In genomic region chr7:99839560-99840011, GRCh38 we compare ENCODE assay signal across 14 cellular contexts. TPM values are rescaled to one million over a fixed set of nuclear protein-coding genes. Genes with fewer than 3 reads are reported as not detected.
DNase-seq lines count a peak whose midpoint lies in the region; TF ChIP-seq lines count a peak whose summit lies in the region.
"Had no signal": no experiment of that assay in that cellular context is flagged by ENCODE, and none has a peak within 500 bp of the region (broad histone marks: within the 10 kb centered on the region; RNA-seq: fewer than 3 reads in every experiment).

No MANE protein-coding gene starts in this region.

- intact Hi-C loops in transverse colon (cut with DNase I; ENCODE audit: low total_unique reads) = no loop called here

- H3K27me3 ChIP-seq in transverse colon = no peaks in the 10 kb centered on the region

- H3K4me1 ChIP-seq in transverse colon = peaks cover 3 to 34% (median 11%) of the 10 kb centered on the region in 4 donors

- peak overlapping the region in 1 of 4 donors; percentile 19 for H3K4me3 ChIP-seq in transverse colon

- DNase-seq in NCI-H2171 treated with DMSO at 0.1 percent for 48 hours (lab: John Stamatoyannopoulos, UW) = peak; percentile 48
- DNase-seq in NCI-H2171 (lab: John Stamatoyannopoulos, UW) = no peak
- DNase-seq in NCI-H526 (lab: John Stamatoyannopoulos, UW) = peak; percentile 98 to 99
- DNase-seq in epithelial cell of prostate (ENCODE audit: low read depth, low spot score) = peak; percentile 71
- DNase-seq in transverse colon = peak; percentile 40
- no peak for DNase-seq in 8988T
- no peak for DNase-seq in ureter (ENCODE audit: low spot score)
- DNase-seq in A172 (ENCODE audit: low spot score) = no peak
- DNase-seq: activated CD4-positive, alpha-beta T cell treated with anti-CD3 and anti-CD28 coated beads, Interleukin-2, amount 50 U/mL, for 48 hours; natural killer cell had no signal

- H3K36me3 ChIP-seq in transverse colon = no peaks in the 10 kb centered on the region

- H3K27ac ChIP-seq in epithelial cell of prostate (peak overlapping the region; percentile 41), transverse colon (peak overlapping the region; percentile 5 to 76 (median 64))

- 22 to 23% methylated on average over 4 to 5 of the region's 5 CpGs for WGBS in transverse colon (ENCODE audit: low coverage in 1 of 2), 2 donors

- peak; percentile 74 for TF ChIP-seq POLR2A in transverse colon (IDR thresholded peaks at IDR 0.05)

- H3K9me3 ChIP-seq in transverse colon = no peaks in the 10 kb centered on the region

- peak; percentile 20 for TF ChIP-seq EP300 in transverse colon (IDR thresholded peaks at IDR 0.05; ENCODE audit: low read depth)

- in situ Hi-C loops in transverse colon (cut with MboI; ENCODE audit: low pct_ligation_motif_present in 1 of 4, low pct_unique_long_range_greater_than_20kb in 1 of 4, low sequenced_read_pairs in 3 of 4) = no loop called here

- TF ChIP-seq CTCF in transverse colon (IDR thresholded peaks at IDR 0.05) = peak in 1 of 5 experiments; percentile 11

RNA-seq across cellular contexts. Expression of gene CYP3A43, which starts 11.8 kb away (rescaled TPM):
- total RNA-seq in transverse colon (not detected), ureter (0.75 TPM)
- total RNA-seq in A172 (2014; rRNA removed; shearing (Covaris generic)) = not detected in 2 replicates
- total RNA-seq: A673; chondrocyte; LHCN-M2; natural killer cell; T-helper 2 cell treated with Interferon-gamma antibody and Interleukin-4, amounts not matched to agents 100 ng/mL and 5 ng/mL, for 36 hours had no signal

RNA-seq across cellular contexts. Expression of gene OR2AE1, which starts 37.2 kb away (rescaled TPM):
- total RNA-seq in transverse colon = not detected
- not detected for total RNA-seq in ureter
- total RNA-seq in A172 (2014; rRNA removed; shearing (Covaris generic)) = not detected in 2 replicates
- total RNA-seq: A673, chondrocyte, LHCN-M2, natural killer cell had no signal

RNA-seq across cellular contexts. Expression of gene CYP3A4, which starts 55.6 kb away (rescaled TPM):
- total RNA-seq in transverse colon (10 to 100 TPM in 3 of 4 donors, not detected in 1; 10.0 to 44.9 (median 22.1) TPM), ureter (not detected)
- not detected in 2 replicates for total RNA-seq in A172 (2014; rRNA removed; shearing (Covaris generic))
- total RNA-seq: A673; chondrocyte; LHCN-M2; natural killer cell; T-helper 2 cell treated with Interferon-gamma antibody and Interleukin-4, amounts not matched to agents 100 ng/mL and 5 ng/mL, for 36 hours had no signal

Comparison
In these comparisons a context has a peak if more than half of its experiments do, and no peak if none do; other contexts are left out.
1. DNase-seq: peak in NCI-H2171 treated with DMSO at 0.1 percent for 48 hours (single experiment), NCI-H526 (2 of 2), epithelial cell of prostate (single experiment) and transverse colon (single experiment); none in NCI-H2171 (single experiment), 8988T (single experiment), ureter (single experiment) and A172 (single experiment).